Comparison of ENCODE assay signal across 8 cellular contexts in the genomic region with DNA sequence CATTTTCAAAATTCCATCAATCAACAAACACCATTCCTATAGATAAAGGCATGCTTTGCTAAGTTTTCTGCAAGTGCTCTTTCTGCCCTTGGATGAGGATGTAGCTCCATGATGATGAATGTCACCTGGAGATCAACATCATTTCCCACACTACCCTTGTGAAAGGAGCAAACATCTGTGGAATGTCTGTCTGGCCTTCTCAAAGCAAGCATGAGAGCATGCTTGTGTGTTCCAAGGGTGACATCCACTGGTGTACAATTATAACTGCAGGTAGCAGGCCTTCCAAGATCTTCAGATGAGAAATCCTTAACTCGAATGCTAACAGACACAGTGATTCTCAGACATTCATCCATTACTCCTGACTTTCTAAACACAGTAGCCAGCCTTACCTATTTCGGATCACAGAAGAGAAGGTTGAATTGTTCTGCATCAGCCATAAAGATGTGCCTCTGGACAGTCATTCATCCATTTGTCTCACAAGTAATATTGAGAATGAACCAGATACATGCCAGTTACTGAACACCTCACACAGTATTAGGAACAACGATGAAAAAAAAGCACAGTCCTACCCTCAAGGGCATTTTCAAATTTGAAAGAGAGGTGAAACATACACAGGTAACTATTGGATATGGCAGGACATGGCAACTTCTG.
A peak's percentile ranks its signal among the peaks of the same experiment; 100 is the strongest.
DNase-seq lines count a peak whose midpoint lies in the region; ATAC-seq and TF ChIP-seq lines count a peak whose summit lies in the region.

No MANE protein-coding gene starts in this region.

- ATAC-seq in GM19328 (IDR thresholded peaks at IDR 0.05; ENCODE audit: unreplicated experiment): peak; percentile 81
- peak; percentile 93 for ATAC-seq in HG03280 (IDR thresholded peaks at IDR 0.05; ENCODE audit: unreplicated experiment)
- peak; percentile 80 to 94 (median 90) for ATAC-seq in heart right ventricle
- ATAC-seq in activated T-cell treated with anti-CD3 and anti-CD28 coated beads, Interleukin-2, amount 50 U/mL, for 4 hours: no peak

- H3K4me3 Mint-ChIP-seq in activated T-helper 1 cell treated with anti-CD3 and anti-CD28 coated beads, Interleukin-12 subunit alpha, Interleukin-12 subunit beta, Interleukin-2, Interleukin-4 antibody, amounts not matched to agents 30 ng/mL and 10 ng/mL and 1 ng/mL, durations not matched to agents 14 hours and 24 hours and 36 hours: no peak overlapping the region
- H3K4me3 Mint-ChIP-seq in activated T-cell treated with anti-CD3 and anti-CD28 coated beads, Interleukin-2, amount 50 U/mL, for 4 hours: no peak overlapping the region

- H3K36me3 ChIP-seq in heart right ventricle: no peaks in the 10 kb centered on the region

- H3K4me1 ChIP-seq in heart right ventricle: peaks cover 0 to 6% (median 3%) of the 10 kb centered on the region in 9 donors

- no peak overlapping the region for H3K27ac Mint-ChIP-seq in activated T-helper 1 cell treated with anti-CD3 and anti-CD28 coated beads, Interleukin-12 subunit alpha, Interleukin-12 subunit beta, Interleukin-2, Interleukin-4 antibody, amounts not matched to agents 30 ng/mL and 10 ng/mL and 1 ng/mL, durations not matched to agents 14 hours and 24 hours and 36 hours

- no peaks in the 10 kb centered on the region for H3K9me3 ChIP-seq in heart right ventricle

- H3K4me1 Mint-ChIP-seq in activated T-helper 1 cell treated with anti-CD3 and anti-CD28 coated beads, Interleukin-12 subunit alpha, Interleukin-12 subunit beta, Interleukin-2, Interleukin-4 antibody, amounts not matched to agents 30 ng/mL and 10 ng/mL and 1 ng/mL, durations not matched to agents 14 hours and 24 hours and 36 hours (ENCODE audit: low read depth): no peaks in the 10 kb centered on the region
- no peaks in the 10 kb centered on the region for H3K4me1 Mint-ChIP-seq in activated T-cell treated with anti-CD3 and anti-CD28 coated beads, Interleukin-2, amount 50 U/mL, for 4 hours (ENCODE audit: low read depth)

- no peaks in the 10 kb centered on the region for H3K36me3 Mint-ChIP-seq in activated T-helper 1 cell treated with anti-CD3 and anti-CD28 coated beads, Interleukin-12 subunit alpha, Interleukin-12 subunit beta, Interleukin-2, Interleukin-4 antibody, amounts not matched to agents 30 ng/mL and 10 ng/mL and 1 ng/mL, durations not matched to agents 14 hours and 24 hours and 36 hours (ENCODE audit: low read depth)
- no peaks in the 10 kb centered on the region for H3K36me3 Mint-ChIP-seq in activated T-cell treated with anti-CD3 and anti-CD28 coated beads, Interleukin-2, amount 50 U/mL, for 4 hours (ENCODE audit: insufficient read depth)

- H3K27ac ChIP-seq in heart right ventricle: no peak overlapping the region

- H3K27me3 Mint-ChIP-seq in activated T-helper 1 cell treated with anti-CD3 and anti-CD28 coated beads, Interleukin-12 subunit alpha, Interleukin-12 subunit beta, Interleukin-2, Interleukin-4 antibody, amounts not matched to agents 30 ng/mL and 10 ng/mL and 1 ng/mL, durations not matched to agents 14 hours and 24 hours and 36 hours (ENCODE audit: insufficient read depth): peaks cover 26% of the 10 kb centered on the region
- H3K27me3 Mint-ChIP-seq in activated T-cell treated with anti-CD3 and anti-CD28 coated beads, Interleukin-2, amount 50 U/mL, for 4 hours (ENCODE audit: low read depth): peaks cover 16% of the 10 kb centered on the region

- DNase-seq in DMS53 (lab: John Stamatoyannopoulos, UW): peak; percentile 91
- peak; percentile 54 for DNase-seq in NCI-H2196 (lab: John Stamatoyannopoulos, UW; ENCODE audit: unreplicated experiment)
- DNase-seq in activated T-helper 1 cell treated with anti-CD3 and anti-CD28 coated beads, Interleukin-12 subunit alpha, Interleukin-12 subunit beta, Interleukin-2, Interleukin-4 antibody, amounts not matched to agents 30 ng/mL and 10 ng/mL and 1 ng/mL, durations not matched to agents 14 hours and 24 hours and 36 hours (ENCODE audit: low spot score): peak; percentile 19
- DNase-seq in heart right ventricle: peak in 1 of 2 donors; percentile 57
- DNase-seq in renal cortical epithelial cell (ENCODE audit: low read depth): peak; percentile 92
- no peak for DNase-seq in activated T-cell treated with anti-CD3 and anti-CD28 coated beads, Interleukin-2, amount 50 U/mL, for 4 hours

- WGBS in heart right ventricle, 2 donors: 26% methylated on average over 3 of the region's 3 CpGs

- no peaks in the 10 kb centered on the region for H3K9me3 Mint-ChIP-seq in activated T-helper 1 cell treated with anti-CD3 and anti-CD28 coated beads, Interleukin-12 subunit alpha, Interleukin-12 subunit beta, Interleukin-2, Interleukin-4 antibody, amounts not matched to agents 30 ng/mL and 10 ng/mL and 1 ng/mL, durations not matched to agents 14 hours and 24 hours and 36 hours
- no peaks in the 10 kb centered on the region for H3K9me3 Mint-ChIP-seq in activated T-cell treated with anti-CD3 and anti-CD28 coated beads, Interleukin-2, amount 50 U/mL, for 4 hours

- H3K4me3 ChIP-seq in heart right ventricle: no peak overlapping the region

- TF ChIP-seq CTCF in heart right ventricle (IDR thresholded peaks at IDR 0.05): peak; percentile 66 to 92 (median 86)

- no peaks in the 10 kb centered on the region for H3K27me3 ChIP-seq in heart right ventricle

- intact Hi-C loops in activated T-helper 1 cell treated with anti-CD3 and anti-CD28 coated beads, Interleukin-12 subunit alpha, Interleukin-12 subunit beta, Interleukin-2, Interleukin-4 antibody, amounts not matched to agents 30 ng/mL and 10 ng/mL and 1 ng/mL, durations not matched to agents 14 hours and 24 hours and 36 hours (cut with micrococcal nuclease): loop anchor here (1.0 to 10.0 kb wide), 4 partner anchors 57 to 478 kb away; a partner anchor contains a TSS
- intact Hi-C loops in heart right ventricle (cut with DNase I): loop anchor here (1.0 to 5.0 kb wide), 7 partner anchors 58 to 492 kb away; no protein-coding TSS in a partner anchor

Comparison
In these comparisons a context has a peak if more than half of its experiments do, and no peak if none do; other contexts are left out.
1. ATAC-seq: peak in GM19328 (single experiment), HG03280 (single experiment) and heart right ventricle (8 of 8); none in activated T-cell treated with anti-CD3 and anti-CD28 coated beads, Interleukin-2, amount 50 U/mL, for 4 hours (0 of 2).